ENCODE assay signal across 1 cellular context in the genomic region with DNA sequence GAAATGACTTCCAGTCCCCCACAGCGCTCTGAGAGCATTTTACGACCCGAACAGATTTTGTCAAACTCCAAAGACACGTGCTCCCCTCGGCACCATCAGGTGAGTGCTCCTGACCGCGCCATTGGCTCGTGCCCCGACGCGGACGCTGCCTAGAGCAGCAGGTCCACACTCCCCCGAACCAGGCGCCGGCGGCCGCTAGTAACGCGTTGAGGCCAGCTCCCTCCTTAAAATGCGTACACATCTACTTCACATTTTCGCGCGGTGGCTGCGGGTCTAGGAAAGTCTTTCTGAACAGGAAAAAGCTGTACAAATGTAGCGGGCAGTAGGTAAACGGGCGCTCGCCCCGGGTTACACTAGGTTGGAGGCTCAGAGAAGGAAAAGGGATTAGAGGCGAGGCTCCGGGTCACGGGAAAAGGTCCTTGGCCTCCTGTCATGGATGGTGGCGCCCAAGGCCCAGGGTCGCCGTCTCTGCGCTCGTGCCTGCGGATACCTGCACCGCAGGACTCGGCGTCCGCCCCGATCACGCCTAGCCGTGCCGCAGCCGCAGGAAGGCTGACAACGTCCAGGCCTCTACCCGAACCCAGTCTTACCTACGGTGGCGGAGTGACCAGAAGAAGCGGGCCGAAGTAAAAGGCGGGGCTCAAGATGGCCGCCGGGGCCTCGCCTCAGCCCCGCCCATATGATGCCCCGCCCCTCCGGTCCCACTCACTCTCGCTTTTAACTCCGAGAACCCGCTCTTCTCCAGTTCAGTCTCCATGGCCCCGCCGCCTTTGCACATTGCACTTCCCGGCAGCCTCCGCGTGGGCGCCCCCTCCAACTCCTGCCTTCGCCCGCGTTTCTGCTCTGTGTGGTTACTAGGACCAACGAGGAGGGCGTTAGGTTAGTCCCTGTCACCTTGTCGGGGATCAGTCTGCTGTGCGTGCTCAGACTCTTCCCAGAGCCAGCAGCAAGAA.
TF ChIP-seq lines count a peak whose summit lies in the region.

A gene with protein sequence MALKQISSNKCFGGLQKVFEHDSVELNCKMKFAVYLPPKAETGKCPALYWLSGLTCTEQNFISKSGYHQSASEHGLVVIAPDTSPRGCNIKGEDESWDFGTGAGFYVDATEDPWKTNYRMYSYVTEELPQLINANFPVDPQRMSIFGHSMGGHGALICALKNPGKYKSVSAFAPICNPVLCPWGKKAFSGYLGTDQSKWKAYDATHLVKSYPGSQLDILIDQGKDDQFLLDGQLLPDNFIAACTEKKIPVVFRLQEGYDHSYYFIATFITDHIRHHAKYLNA (minus strand): TSS at position 647 of the 953 bp plus-strand sequence. CDS start 5,748 bp downstream, outside the sequence.

TF ChIP-seq in HepG2, 621 proteins besides CTCF, POLR2A, EP300 and RAD21 (continued from another document and continues in another):
- TF ChIP-seq CAMTA2 (CRISPR knock-in tag; IDR thresholded peaks at IDR 0.05; ENCODE audit: borderline replicate concordance) (peak; percentile 45; the same call in 1 of the 2 replicates), CBX5 (CRISPR knock-in tag; IDR thresholded peaks at IDR 0.05; ENCODE audit: borderline replicate concordance) (peak; percentile 15; the same call in 1 of the 2 replicates), CHCHD3 (CRISPR knock-in tag; IDR thresholded peaks at IDR 0.05) (no peak), YY1 (IDR thresholded peaks at IDR 0.05; ENCODE audit: insufficient read depth, insufficient replicate concordance, low read depth, low read length) (peak; percentile 96), ZNF121 (CRISPR knock-in tag; IDR thresholded peaks at IDR 0.05) (peak; percentile 61), CBFB (CRISPR knock-in tag; IDR thresholded peaks at IDR 0.05) (0 out of 2 replicates have a peak, but pooled peaks have one; percentile 13), SMAD1 (CRISPR knock-in tag; IDR thresholded peaks at IDR 0.05; ENCODE audit: borderline replicate concordance, low read depth) (0 out of 2 replicates have a peak, but pooled peaks have one; percentile 7), ZFP90 (CRISPR knock-in tag; IDR thresholded peaks at IDR 0.05; ENCODE audit: borderline replicate concordance) (peak; percentile 20; the same call in 1 of the 2 replicates), ZNF564 (CRISPR knock-in tag; IDR thresholded peaks at IDR 0.05) (0 out of 2 replicates have a peak, but pooled peaks have one; percentile 20), SIX1 (CRISPR knock-in tag; IDR thresholded peaks at IDR 0.05; ENCODE audit: borderline replicate concordance) (0 out of 2 replicates have a peak, but pooled peaks have one; percentile 35), ZNF777 (CRISPR knock-in tag; IDR thresholded peaks at IDR 0.05) (peak; percentile 70; the same call in 1 of the 2 replicates), NPAS2 (CRISPR knock-in tag; IDR thresholded peaks at IDR 0.05; ENCODE audit: borderline replicate concordance) (no peak), GLI4 (CRISPR knock-in tag; IDR thresholded peaks at IDR 0.05; ENCODE audit: borderline replicate concordance) (peak; percentile 86; the same call in 1 of the 2 replicates), ZBTB20 (CRISPR knock-in tag; IDR thresholded peaks at IDR 0.05; ENCODE audit: borderline replicate concordance, low read depth) (peak; percentile 27; the same call in 1 of the 2 replicates), CENPT (CRISPR knock-in tag; IDR thresholded peaks at IDR 0.05; ENCODE audit: low read depth) (no peak), MED13 (CRISPR knock-in tag; IDR thresholded peaks at IDR 0.05) (no peak), EZH2 (conservative IDR thresholded peaks at IDR 0.05; ENCODE audit: low read depth, low read length) (no peak), NFYC (CRISPR knock-in tag; IDR thresholded peaks at IDR 0.05) (peak; percentile 66), CCDC6 (CRISPR knock-in tag; IDR thresholded peaks at IDR 0.05) (peak; percentile 86), MED1 (CRISPR knock-in tag; IDR thresholded peaks at IDR 0.05) (peak; percentile 13), ERF (CRISPR knock-in tag; IDR thresholded peaks at IDR 0.05) (peak; percentile 27; the same call in 1 of the 2 replicates), SIX4 (CRISPR knock-in tag; IDR thresholded peaks at IDR 0.05) (0 out of 2 replicates have a peak, but pooled peaks have one; percentile 7), TARDBP (CRISPR knock-in tag; IDR thresholded peaks at IDR 0.05) (0 out of 2 replicates have a peak, but pooled peaks have one; percentile 55), KDM3A (CRISPR knock-in tag; IDR thresholded peaks at IDR 0.05; ENCODE audit: low read depth) (peak; percentile 63; the same call in 1 of the 2 replicates), ZFYVE20 (CRISPR knock-in tag; IDR thresholded peaks at IDR 0.05; ENCODE audit: borderline replicate concordance, low read depth) (0 out of 2 replicates have a peak, but pooled peaks have one; percentile 43), MXI1 (IDR thresholded peaks at IDR 0.05; ENCODE audit: borderline replicate concordance, low read depth, low read length) (peak; percentile 41; the same call in 2 of the 3 replicates), ZC3H13 (CRISPR knock-in tag; IDR thresholded peaks at IDR 0.05) (peak; percentile 31; the same call in 1 of the 2 replicates), ZKSCAN5 (CRISPR knock-in tag; IDR thresholded peaks at IDR 0.05) (no peak; the same call in 1 of the 2 replicates), ELF3 (CRISPR knock-in tag; IDR thresholded peaks at IDR 0.05) (peak; percentile 16; the same call in 1 of the 2 replicates)
- TF ChIP-seq, protein P1, sequence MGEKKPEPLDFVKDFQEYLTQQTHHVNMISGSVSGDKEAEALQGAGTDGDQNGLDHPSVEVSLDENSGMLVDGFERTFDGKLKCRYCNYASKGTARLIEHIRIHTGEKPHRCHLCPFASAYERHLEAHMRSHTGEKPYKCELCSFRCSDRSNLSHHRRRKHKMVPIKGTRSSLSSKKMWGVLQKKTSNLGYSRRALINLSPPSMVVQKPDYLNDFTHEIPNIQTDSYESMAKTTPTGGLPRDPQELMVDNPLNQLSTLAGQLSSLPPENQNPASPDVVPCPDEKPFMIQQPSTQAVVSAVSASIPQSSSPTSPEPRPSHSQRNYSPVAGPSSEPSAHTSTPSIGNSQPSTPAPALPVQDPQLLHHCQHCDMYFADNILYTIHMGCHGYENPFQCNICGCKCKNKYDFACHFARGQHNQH (CRISPR knock-in tag; IDR thresholded peaks at IDR 0.05) = 0 out of 2 replicates have a peak, but pooled peaks have one; percentile 63
- TF ChIP-seq, protein P2, sequence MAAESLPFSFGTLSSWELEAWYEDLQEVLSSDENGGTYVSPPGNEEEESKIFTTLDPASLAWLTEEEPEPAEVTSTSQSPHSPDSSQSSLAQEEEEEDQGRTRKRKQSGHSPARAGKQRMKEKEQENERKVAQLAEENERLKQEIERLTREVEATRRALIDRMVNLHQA (CRISPR knock-in tag; IDR thresholded peaks at IDR 0.05) = 0 out of 2 replicates have a peak, but pooled peaks have one; percentile 37
- TF ChIP-seq, protein P3, sequence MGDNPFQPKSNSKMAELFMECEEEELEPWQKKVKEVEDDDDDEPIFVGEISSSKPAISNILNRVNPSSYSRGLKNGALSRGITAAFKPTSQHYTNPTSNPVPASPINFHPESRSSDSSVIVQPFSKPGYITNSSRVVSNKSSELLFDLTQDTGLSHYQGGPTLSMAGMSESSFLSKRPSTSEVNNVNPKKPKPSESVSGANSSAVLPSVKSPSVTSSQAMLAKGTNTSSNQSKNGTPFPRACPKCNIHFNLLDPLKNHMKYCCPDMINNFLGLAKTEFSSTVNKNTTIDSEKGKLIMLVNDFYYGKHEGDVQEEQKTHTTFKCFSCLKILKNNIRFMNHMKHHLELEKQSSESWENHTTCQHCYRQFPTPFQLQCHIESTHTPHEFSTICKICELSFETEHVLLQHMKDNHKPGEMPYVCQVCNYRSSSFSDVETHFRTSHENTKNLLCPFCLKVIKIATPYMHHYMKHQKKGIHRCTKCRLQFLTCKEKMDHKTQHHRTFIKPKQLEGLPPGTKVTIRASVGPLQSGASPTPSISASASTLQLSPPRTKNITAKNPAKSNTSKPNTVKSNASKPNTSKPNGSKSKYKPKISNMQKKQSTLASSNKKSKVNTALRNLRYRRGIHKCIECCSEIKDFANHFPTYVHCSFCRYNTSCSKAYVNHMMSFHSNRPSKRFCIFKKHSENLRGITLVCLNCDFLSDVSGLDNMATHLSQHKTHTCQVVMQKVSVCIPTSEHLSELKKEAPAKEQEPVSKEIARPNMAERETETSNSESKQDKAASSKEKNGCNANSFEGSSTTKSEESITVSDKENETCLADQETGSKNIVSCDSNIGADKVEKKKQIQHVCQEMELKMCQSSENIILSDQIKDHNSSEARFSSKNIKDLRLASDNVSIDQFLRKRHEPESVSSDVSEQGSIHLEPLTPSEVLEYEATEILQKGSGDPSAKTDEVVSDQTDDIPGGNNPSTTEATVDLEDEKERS (CRISPR knock-in tag; IDR thresholded peaks at IDR 0.05) = peak; percentile 92
- TF ChIP-seq, protein P4, sequence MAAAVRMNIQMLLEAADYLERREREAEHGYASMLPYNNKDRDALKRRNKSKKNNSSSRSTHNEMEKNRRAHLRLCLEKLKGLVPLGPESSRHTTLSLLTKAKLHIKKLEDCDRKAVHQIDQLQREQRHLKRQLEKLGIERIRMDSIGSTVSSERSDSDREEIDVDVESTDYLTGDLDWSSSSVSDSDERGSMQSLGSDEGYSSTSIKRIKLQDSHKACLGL (CRISPR knock-in tag; IDR thresholded peaks at IDR 0.05) = peak; percentile 78
- TF ChIP-seq, protein P5, sequence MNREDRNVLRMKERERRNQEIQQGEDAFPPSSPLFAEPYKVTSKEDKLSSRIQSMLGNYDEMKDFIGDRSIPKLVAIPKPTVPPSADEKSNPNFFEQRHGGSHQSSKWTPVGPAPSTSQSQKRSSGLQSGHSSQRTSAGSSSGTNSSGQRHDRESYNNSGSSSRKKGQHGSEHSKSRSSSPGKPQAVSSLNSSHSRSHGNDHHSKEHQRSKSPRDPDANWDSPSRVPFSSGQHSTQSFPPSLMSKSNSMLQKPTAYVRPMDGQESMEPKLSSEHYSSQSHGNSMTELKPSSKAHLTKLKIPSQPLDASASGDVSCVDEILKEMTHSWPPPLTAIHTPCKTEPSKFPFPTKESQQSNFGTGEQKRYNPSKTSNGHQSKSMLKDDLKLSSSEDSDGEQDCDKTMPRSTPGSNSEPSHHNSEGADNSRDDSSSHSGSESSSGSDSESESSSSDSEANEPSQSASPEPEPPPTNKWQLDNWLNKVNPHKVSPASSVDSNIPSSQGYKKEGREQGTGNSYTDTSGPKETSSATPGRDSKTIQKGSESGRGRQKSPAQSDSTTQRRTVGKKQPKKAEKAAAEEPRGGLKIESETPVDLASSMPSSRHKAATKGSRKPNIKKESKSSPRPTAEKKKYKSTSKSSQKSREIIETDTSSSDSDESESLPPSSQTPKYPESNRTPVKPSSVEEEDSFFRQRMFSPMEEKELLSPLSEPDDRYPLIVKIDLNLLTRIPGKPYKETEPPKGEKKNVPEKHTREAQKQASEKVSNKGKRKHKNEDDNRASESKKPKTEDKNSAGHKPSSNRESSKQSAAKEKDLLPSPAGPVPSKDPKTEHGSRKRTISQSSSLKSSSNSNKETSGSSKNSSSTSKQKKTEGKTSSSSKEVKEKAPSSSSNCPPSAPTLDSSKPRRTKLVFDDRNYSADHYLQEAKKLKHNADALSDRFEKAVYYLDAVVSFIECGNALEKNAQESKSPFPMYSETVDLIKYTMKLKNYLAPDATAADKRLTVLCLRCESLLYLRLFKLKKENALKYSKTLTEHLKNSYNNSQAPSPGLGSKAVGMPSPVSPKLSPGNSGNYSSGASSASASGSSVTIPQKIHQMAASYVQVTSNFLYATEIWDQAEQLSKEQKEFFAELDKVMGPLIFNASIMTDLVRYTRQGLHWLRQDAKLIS (CRISPR knock-in tag; IDR thresholded peaks at IDR 0.05) = peak; percentile 32; the same call in 1 of the 2 replicates
- TF ChIP-seq, protein P6, sequence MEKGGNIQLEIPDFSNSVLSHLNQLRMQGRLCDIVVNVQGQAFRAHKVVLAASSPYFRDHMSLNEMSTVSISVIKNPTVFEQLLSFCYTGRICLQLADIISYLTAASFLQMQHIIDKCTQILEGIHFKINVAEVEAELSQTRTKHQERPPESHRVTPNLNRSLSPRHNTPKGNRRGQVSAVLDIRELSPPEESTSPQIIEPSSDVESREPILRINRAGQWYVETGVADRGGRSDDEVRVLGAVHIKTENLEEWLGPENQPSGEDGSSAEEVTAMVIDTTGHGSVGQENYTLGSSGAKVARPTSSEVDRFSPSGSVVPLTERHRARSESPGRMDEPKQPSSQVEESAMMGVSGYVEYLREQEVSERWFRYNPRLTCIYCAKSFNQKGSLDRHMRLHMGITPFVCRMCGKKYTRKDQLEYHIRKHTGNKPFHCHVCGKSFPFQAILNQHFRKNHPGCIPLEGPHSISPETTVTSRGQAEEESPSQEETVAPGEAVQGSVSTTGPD (CRISPR knock-in tag; IDR thresholded peaks at IDR 0.05) = 0 out of 2 replicates have a peak, but pooled peaks have one; percentile 25
- TF ChIP-seq, protein P7, sequence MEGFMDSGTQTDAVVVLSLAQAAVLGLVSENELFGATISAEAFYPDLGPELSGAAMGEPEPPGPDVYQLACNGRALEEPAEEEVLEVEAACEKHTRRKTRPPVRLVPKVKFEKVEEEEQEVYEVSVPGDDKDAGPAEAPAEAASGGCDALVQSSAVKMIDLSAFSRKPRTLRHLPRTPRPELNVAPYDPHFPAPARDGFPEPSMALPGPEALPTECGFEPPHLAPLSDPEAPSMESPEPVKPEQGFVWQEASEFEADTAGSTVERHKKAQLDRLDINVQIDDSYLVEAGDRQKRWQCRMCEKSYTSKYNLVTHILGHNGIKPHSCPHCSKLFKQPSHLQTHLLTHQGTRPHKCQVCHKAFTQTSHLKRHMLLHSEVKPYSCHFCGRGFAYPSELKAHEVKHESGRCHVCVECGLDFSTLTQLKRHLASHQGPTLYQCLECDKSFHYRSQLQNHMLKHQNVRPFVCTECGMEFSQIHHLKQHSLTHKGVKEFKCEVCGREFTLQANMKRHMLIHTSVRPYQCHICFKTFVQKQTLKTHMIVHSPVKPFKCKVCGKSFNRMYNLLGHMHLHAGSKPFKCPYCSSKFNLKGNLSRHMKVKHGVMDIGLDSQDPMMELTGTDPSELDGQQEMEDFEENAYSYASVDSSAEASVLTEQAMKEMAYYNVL (CRISPR knock-in tag; IDR thresholded peaks at IDR 0.05; ENCODE audit: borderline replicate concordance) = no peak; the same call in 1 of the 2 replicates
- TF ChIP-seq, protein P8, sequence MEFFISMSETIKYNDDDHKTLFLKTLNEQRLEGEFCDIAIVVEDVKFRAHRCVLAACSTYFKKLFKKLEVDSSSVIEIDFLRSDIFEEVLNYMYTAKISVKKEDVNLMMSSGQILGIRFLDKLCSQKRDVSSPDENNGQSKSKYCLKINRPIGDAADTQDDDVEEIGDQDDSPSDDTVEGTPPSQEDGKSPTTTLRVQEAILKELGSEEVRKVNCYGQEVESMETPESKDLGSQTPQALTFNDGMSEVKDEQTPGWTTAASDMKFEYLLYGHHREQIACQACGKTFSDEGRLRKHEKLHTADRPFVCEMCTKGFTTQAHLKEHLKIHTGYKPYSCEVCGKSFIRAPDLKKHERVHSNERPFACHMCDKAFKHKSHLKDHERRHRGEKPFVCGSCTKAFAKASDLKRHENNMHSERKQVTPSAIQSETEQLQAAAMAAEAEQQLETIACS (CRISPR knock-in tag; IDR thresholded peaks at IDR 0.05) = no peak
- TF ChIP-seq, protein P9, sequence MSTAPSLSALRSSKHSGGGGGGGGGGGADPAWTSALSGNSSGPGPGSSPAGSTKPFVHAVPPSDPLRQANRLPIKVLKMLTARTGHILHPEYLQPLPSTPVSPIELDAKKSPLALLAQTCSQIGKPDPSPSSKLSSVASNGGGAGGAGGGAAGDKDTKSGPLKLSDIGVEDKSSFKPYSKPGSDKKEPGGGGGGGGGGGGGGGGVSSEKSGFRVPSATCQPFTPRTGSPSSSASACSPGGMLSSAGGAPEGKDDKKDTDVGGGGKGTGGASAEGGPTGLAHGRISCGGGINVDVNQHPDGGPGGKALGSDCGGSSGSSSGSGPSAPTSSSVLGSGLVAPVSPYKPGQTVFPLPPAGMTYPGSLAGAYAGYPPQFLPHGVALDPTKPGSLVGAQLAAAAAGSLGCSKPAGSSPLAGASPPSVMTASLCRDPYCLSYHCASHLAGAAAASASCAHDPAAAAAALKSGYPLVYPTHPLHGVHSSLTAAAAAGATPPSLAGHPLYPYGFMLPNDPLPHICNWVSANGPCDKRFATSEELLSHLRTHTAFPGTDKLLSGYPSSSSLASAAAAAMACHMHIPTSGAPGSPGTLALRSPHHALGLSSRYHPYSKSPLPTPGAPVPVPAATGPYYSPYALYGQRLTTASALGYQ (CRISPR knock-in tag; IDR thresholded peaks at IDR 0.05) = no peak; the same call in 1 of the 2 replicates
